In the genomic region with DNA sequence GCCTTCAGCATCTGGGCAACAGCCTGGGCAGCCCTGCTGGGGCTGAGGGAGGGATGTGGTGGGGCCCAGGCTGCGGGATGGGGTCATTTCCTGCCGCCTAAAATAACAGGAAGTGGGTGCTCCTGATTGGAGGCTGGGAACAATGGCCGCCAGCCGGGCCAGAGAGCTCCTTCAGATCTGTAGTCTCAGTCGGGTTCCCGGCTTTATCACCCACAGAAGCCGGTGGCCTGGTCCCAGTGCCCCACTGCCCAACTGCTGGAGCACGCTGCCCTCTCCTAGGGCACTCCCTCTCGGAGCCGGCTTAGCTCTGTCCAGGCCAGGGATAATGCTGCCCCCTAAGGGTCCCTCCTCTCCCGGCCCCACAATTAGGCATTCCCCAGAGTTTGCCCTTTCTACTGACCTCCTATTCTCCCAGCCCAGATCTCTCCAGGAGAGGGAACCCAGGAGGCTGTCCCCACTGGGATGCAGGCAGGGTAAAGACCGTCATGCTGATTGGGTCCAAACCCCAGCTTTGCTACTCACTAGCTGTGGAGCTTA, we compare ENCODE assay signal across 1 cellular context.
TF ChIP-seq lines count a peak whose summit lies in the region.

No MANE protein-coding gene starts in this region.

TF ChIP-seq in GM23338, 12 proteins besides CTCF, POLR2A, EP300 and RAD21 (continued from another document):
- peak; percentile 65 for TF ChIP-seq CREB1 (CRISPR knock-in tag; IDR thresholded peaks at IDR 0.05; ENCODE audit: low read depth)
- TF ChIP-seq, protein P1, sequence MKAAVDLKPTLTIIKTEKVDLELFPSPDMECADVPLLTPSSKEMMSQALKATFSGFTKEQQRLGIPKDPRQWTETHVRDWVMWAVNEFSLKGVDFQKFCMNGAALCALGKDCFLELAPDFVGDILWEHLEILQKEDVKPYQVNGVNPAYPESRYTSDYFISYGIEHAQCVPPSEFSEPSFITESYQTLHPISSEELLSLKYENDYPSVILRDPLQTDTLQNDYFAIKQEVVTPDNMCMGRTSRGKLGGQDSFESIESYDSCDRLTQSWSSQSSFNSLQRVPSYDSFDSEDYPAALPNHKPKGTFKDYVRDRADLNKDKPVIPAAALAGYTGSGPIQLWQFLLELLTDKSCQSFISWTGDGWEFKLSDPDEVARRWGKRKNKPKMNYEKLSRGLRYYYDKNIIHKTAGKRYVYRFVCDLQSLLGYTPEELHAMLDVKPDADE (IDR thresholded peaks at IDR 0.05): peak; percentile 78
